In the genomic region with DNA sequence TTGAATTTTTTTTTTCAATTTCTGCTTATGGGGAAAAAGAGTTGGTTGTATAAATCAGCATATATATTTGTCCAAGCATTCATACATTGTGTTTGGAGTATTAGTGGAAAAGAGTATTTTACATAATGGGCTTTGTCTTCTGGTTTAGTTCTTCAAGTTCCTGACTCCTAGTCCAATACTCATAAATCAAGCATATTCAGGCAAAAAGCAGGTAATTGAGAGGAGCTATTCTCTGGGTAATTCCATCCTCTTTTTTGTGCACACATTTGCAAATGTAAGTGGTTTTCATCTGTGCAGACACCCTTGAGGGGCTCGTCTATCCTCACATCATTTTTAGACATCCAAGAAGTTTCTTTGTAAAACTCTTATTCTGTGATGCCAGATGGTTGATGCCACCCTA, we compare ENCODE assay signal across 34 cellular contexts.
"Had no signal": no experiment of that assay in that cellular context is flagged by ENCODE, and none has a peak within 500 bp of the region (broad histone marks: within the 10 kb centered on the region; RNA-seq: fewer than 3 reads in every experiment).

No MANE protein-coding gene starts in this region.

- H3K4me3 ChIP-seq: ascending aorta, cardiac muscle cell, colonic mucosa had no signal

- ATAC-seq: activated CD4-positive, alpha-beta T cell treated with anti-CD3 and anti-CD28 coated beads for 36 hours; activated CD4-positive, CD25-positive, alpha-beta regulatory T cell treated with anti-CD3 and anti-CD28 coated beads, Interleukin-2, amount 50 U/mL, for 24 hours; activated CD8-positive, alpha-beta memory T cell treated with anti-CD3 and anti-CD28 coated beads, Interleukin-2, amount 10 ng/mL, durations not matched to agents 7 days and 5 days; activated CD8-positive, alpha-beta T cell treated with anti-CD3 and anti-CD28 coated beads, Interleukin-2, amount 10 ng/mL, durations not matched to agents 7 days and 5 days; activated naive CD8-positive, alpha-beta T cell treated with anti-CD3 and anti-CD28 coated beads, Interleukin-2, amount 50 U/mL, for 24 hours had no signal

- H3K36me3 ChIP-seq: ascending aorta, cardiac muscle cell, colonic mucosa had no signal

- H3K27me3 Mint-ChIP-seq: activated CD4-positive, alpha-beta memory T cell treated with anti-CD3 and anti-CD28 coated beads, Interleukin-2, amount 10 ng/mL, durations not matched to agents 7 days and 5 days; activated CD4-positive, alpha-beta T cell treated with anti-CD3 and anti-CD28 coated beads for 36 hours; activated CD4-positive, alpha-beta T cell treated with anti-CD3 and anti-CD28 coated beads, Interleukin-2, amount 10 ng/mL, durations not matched to agents 7 days and 5 days; activated CD8-positive, alpha-beta memory T cell treated with anti-CD3 and anti-CD28 coated beads, Interleukin-2, amount 10 ng/mL, durations not matched to agents 7 days and 5 days; activated naive CD8-positive, alpha-beta T cell; activated naive CD8-positive, alpha-beta T cell treated with anti-CD3 and anti-CD28 coated beads, Interleukin-2, amount 10 ng/mL, durations not matched to agents 7 days and 5 days; activated naive CD8-positive, alpha-beta T cell treated with anti-CD3 and anti-CD28 coated beads, Interleukin-2, amount 50 U/mL, for 24 hours; activated T-cell treated with anti-CD3 and anti-CD28 coated beads, Interleukin-2, amount 50 U/mL, for 24 hours; brain; central memory CD8-positive, alpha-beta T cell had no signal

- DNase-seq: activated CD4-positive, alpha-beta memory T cell treated with anti-CD3 and anti-CD28 coated beads, Interleukin-2, amount 10 ng/mL, durations not matched to agents 7 days and 5 days; activated CD4-positive, alpha-beta T cell treated with anti-CD3 and anti-CD28 coated beads for 1 hour; activated CD4-positive, alpha-beta T cell treated with anti-CD3 and anti-CD28 coated beads for 36 hours; activated CD4-positive, alpha-beta T cell treated with anti-CD3 and anti-CD28 coated beads for 48 hours; activated CD4-positive, alpha-beta T cell treated with anti-CD3 and anti-CD28 coated beads, Interleukin-2, amount 10 ng/mL, durations not matched to agents 7 days and 5 days; activated CD4-positive, alpha-beta T cell treated with anti-CD3 and anti-CD28 coated beads, Interleukin-2, amount 50 U/mL, for 48 hours; activated CD4-positive, CD25-positive, alpha-beta regulatory T cell; activated CD8-positive, alpha-beta memory T cell treated with anti-CD3 and anti-CD28 coated beads for 24 hours; activated CD8-positive, alpha-beta memory T cell treated with anti-CD3 and anti-CD28 coated beads, Interleukin-2, amount 10 ng/mL, durations not matched to agents 7 days and 5 days; activated CD8-positive, alpha-beta memory T cell treated with anti-CD3 and anti-CD28 coated beads, Interleukin-2, amount 50 U/mL, for 48 hours; activated CD8-positive, alpha-beta T cell treated with anti-CD3 and anti-CD28 coated beads, Interleukin-2, amount 10 ng/mL, durations not matched to agents 7 days and 5 days; activated effector memory CD4-positive, alpha-beta T cell treated with Interleukin-2 at 50 U/mL for 16 hours; activated gamma-delta T cell; activated naive CD4-positive, alpha-beta T cell treated with anti-CD3 and anti-CD28 coated beads, Interleukin-2, amount 50 U/mL, for 16 hours; activated naive CD4-positive, alpha-beta T cell treated with Interleukin-2 at 50 U/mL for 16 hours; activated naive CD8-positive, alpha-beta T cell treated with anti-CD3 and anti-CD28 coated beads, Interleukin-2, amount 10 ng/mL, durations not matched to agents 7 days and 5 days; activated naive CD8-positive, alpha-beta T cell treated with anti-CD3 and anti-CD28 coated beads, Interleukin-2, amount 50 U/mL, for 24 hours; activated T-cell treated with anti-CD3 and anti-CD28 coated beads, Interleukin-2, amount 50 U/mL, for 24 hours; activated T-cell treated with anti-CD3 and anti-CD28 coated beads, Interleukin-2, amount 50 U/mL, for 48 hours; amygdala; anterior cingulate cortex; caudate nucleus; cerebellar nuclear complex; colonic mucosa; T-helper 2 cell; T-helper 9 cell had no signal

- H3K4me3 Mint-ChIP-seq: activated CD4-positive, alpha-beta memory T cell treated with anti-CD3 and anti-CD28 coated beads, Interleukin-2, amount 10 ng/mL, durations not matched to agents 7 days and 5 days; activated CD4-positive, alpha-beta T cell treated with anti-CD3 and anti-CD28 coated beads for 36 hours; activated CD4-positive, alpha-beta T cell treated with anti-CD3 and anti-CD28 coated beads, Interleukin-2, amount 10 ng/mL, durations not matched to agents 7 days and 5 days; activated CD8-positive, alpha-beta memory T cell treated with anti-CD3 and anti-CD28 coated beads, Interleukin-2, amount 10 ng/mL, durations not matched to agents 7 days and 5 days; activated CD8-positive, alpha-beta T cell treated with anti-CD3 and anti-CD28 coated beads, Interleukin-2, amount 10 ng/mL, durations not matched to agents 7 days and 5 days; activated naive CD8-positive, alpha-beta T cell; activated naive CD8-positive, alpha-beta T cell treated with anti-CD3 and anti-CD28 coated beads, Interleukin-2, amount 10 ng/mL, durations not matched to agents 7 days and 5 days; activated naive CD8-positive, alpha-beta T cell treated with anti-CD3 and anti-CD28 coated beads, Interleukin-2, amount 50 U/mL, for 24 hours; activated T-cell treated with anti-CD3 and anti-CD28 coated beads, Interleukin-2, amount 50 U/mL, for 24 hours; brain; central memory CD8-positive, alpha-beta T cell; T-helper 2 cell treated with Interferon-gamma antibody and Interleukin-4, amounts not matched to agents 5 μg/mL and 100 μg/mL, for 36 hours had no signal

- H3K4me1 Mint-ChIP-seq: brain had no signal

- H3K36me3 Mint-ChIP-seq: brain had no signal

- H3K9me3 ChIP-seq: ascending aorta, colonic mucosa had no signal

- H3K27ac Mint-ChIP-seq: activated CD4-positive, alpha-beta memory T cell treated with anti-CD3 and anti-CD28 coated beads, Interleukin-2, amount 10 ng/mL, durations not matched to agents 7 days and 5 days; activated CD4-positive, alpha-beta T cell treated with anti-CD3 and anti-CD28 coated beads for 36 hours; activated CD4-positive, alpha-beta T cell treated with anti-CD3 and anti-CD28 coated beads, Interleukin-2, amount 10 ng/mL, durations not matched to agents 7 days and 5 days; activated CD8-positive, alpha-beta memory T cell treated with anti-CD3 and anti-CD28 coated beads, Interleukin-2, amount 10 ng/mL, durations not matched to agents 7 days and 5 days; activated CD8-positive, alpha-beta T cell treated with anti-CD3 and anti-CD28 coated beads, Interleukin-2, amount 10 ng/mL, durations not matched to agents 7 days and 5 days; activated naive CD8-positive, alpha-beta T cell; activated naive CD8-positive, alpha-beta T cell treated with anti-CD3 and anti-CD28 coated beads, Interleukin-2, amount 10 ng/mL, durations not matched to agents 7 days and 5 days; activated naive CD8-positive, alpha-beta T cell treated with anti-CD3 and anti-CD28 coated beads, Interleukin-2, amount 50 U/mL, for 24 hours; activated T-cell treated with anti-CD3 and anti-CD28 coated beads, Interleukin-2, amount 50 U/mL, for 24 hours; activated T-helper 2 cell treated with anti-CD3 and anti-CD28 coated beads, Interferon-gamma antibody, Interleukin-2, Interleukin-4, amounts not matched to agents 10 μg/mL and 5 μg/mL and 100 μg/mL, durations not matched to agents 14 hours and 24 hours and 36 hours; brain; T-helper 2 cell treated with Interferon-gamma antibody and Interleukin-4, amounts not matched to agents 5 μg/mL and 100 μg/mL, for 36 hours had no signal

- H3K4me1 ChIP-seq: colonic mucosa had no signal

- H3K9me3 Mint-ChIP-seq: activated CD4-positive, alpha-beta memory T cell treated with anti-CD3 and anti-CD28 coated beads, Interleukin-2, amount 10 ng/mL, durations not matched to agents 7 days and 5 days; activated CD4-positive, alpha-beta T cell treated with anti-CD3 and anti-CD28 coated beads, Interleukin-2, amount 10 ng/mL, durations not matched to agents 7 days and 5 days; activated naive CD8-positive, alpha-beta T cell treated with anti-CD3 and anti-CD28 coated beads, Interleukin-2, amount 10 ng/mL, durations not matched to agents 7 days and 5 days; activated naive CD8-positive, alpha-beta T cell treated with anti-CD3 and anti-CD28 coated beads, Interleukin-2, amount 50 U/mL, for 24 hours; activated T-cell treated with anti-CD3 and anti-CD28 coated beads, Interleukin-2, amount 50 U/mL, for 24 hours; activated T-helper 2 cell treated with anti-CD3 and anti-CD28 coated beads, Interferon-gamma antibody, Interleukin-2, Interleukin-4, amounts not matched to agents 10 μg/mL and 5 μg/mL and 100 μg/mL, durations not matched to agents 14 hours and 24 hours and 36 hours; central memory CD8-positive, alpha-beta T cell; T-helper 2 cell treated with Interferon-gamma antibody and Interleukin-4, amounts not matched to agents 5 μg/mL and 100 μg/mL, for 36 hours had no signal

- H3K27me3 ChIP-seq: ascending aorta, cardiac muscle cell, colonic mucosa had no signal
